16 cellular contexts compared by ENCODE assay signal in genomic region chr13:66353664-66354063, GRCh38.
DNase-seq lines count a peak whose midpoint lies in the region; ATAC-seq and TF ChIP-seq lines count a peak whose summit lies in the region.
"Had no signal": no experiment of that assay in that cellular context is flagged by ENCODE, and none has a peak within 500 bp of the region (broad histone marks: within the 10 kb centered on the region; RNA-seq: fewer than 3 reads in every experiment).

No MANE protein-coding gene starts in this region.

- no peaks in the 10 kb centered on the region; the same call in 1 of the 2 replicates for H3K4me1 ChIP-seq in H9 (ENCODE audit: insufficient read depth, low read length)
- H3K4me1 ChIP-seq: foreskin keratinocyte, lower lobe of right lung had no signal

- no peaks in the 10 kb centered on the region for H3K23me2 ChIP-seq in H9 (ENCODE audit: insufficient read length, low read depth, low read length, poor library complexity, severe bottlenecking)

- no peak overlapping the region for H2BK5ac ChIP-seq in H9 (ENCODE audit: insufficient read length, low read length)

- H3F3A ChIP-seq in SU-DHL-6 (ENCODE audit: insufficient read depth), result no peaks in the 10 kb centered on the region

- H3K27me3 Mint-ChIP-seq in H9 (ENCODE audit: low read depth), result no peaks in the 10 kb centered on the region

- TF ChIP-seq CTCF in H9 (conservative IDR thresholded peaks at IDR 0.05) (0 out of 3 replicates have a peak, but pooled peaks have one; percentile 15), SU-DHL-6 (IDR thresholded peaks at IDR 0.05; ENCODE audit: insufficient read depth, low read length, poor library complexity, severe bottlenecking) (no peak)

- no peak overlapping the region for H3K27ac ChIP-seq in H9 (ENCODE audit: insufficient read length, low read depth, low read length)
- H3K27ac ChIP-seq in SU-DHL-6 (ENCODE audit: low read depth, low read length), result no peak overlapping the region
- H3K27ac ChIP-seq: foreskin keratinocyte, lower lobe of right lung had no signal

- no peak overlapping the region for H3K4me3 Mint-ChIP-seq in H9
- H3K4me3 Mint-ChIP-seq: CD8-positive, alpha-beta T cell; natural killer cell had no signal

- no peak overlapping the region for H3K23ac ChIP-seq in H9 (ENCODE audit: insufficient read length, low read depth, low read length)

- H3T11ph ChIP-seq in H9 (ENCODE audit: low read length), result no peak overlapping the region

- no peak overlapping the region for H3K56ac ChIP-seq in H9 (ENCODE audit: insufficient read length, low read depth, low read length)

- H3K9me3 ChIP-seq in H9 (ENCODE audit: control insufficient read depth, low read depth, low read length), result no peaks in the 10 kb centered on the region
- no peaks in the 10 kb centered on the region for H3K9me3 ChIP-seq in SU-DHL-6 (ENCODE audit: insufficient read depth, low read length)
- H3K9me3 ChIP-seq: lower lobe of right lung had no signal

- H3K18ac ChIP-seq in H9 (ENCODE audit: insufficient read length, low read depth, low read length), result no peak overlapping the region

- H3K79me2 ChIP-seq in H9 (ENCODE audit: insufficient read depth, low read length), result no peaks in the 10 kb centered on the region
- H3K79me2 ChIP-seq in SU-DHL-6 (ENCODE audit: insufficient read depth, low read length), result no peaks in the 10 kb centered on the region

- H2BK12ac ChIP-seq in H9 (ENCODE audit: insufficient read length, low read depth, low read length), result no peak overlapping the region

- no peaks in the 10 kb centered on the region for H3K79me1 ChIP-seq in H9 (ENCODE audit: insufficient read depth, low read depth, low read length, poor library complexity, severe bottlenecking)

- H3K36me3 Mint-ChIP-seq in H9 (ENCODE audit: insufficient read depth in 1 of 3, low read depth in 3 of 3), result no peaks in the 10 kb centered on the region
- H3K36me3 Mint-ChIP-seq: CD8-positive, alpha-beta T cell; natural killer cell had no signal

- DNase-seq in DMS53 (lab: John Stamatoyannopoulos, UW), result peak; percentile 32
- DNase-seq in DMS53 treated with DMSO at 0.1 percent for 48 hours (lab: John Stamatoyannopoulos, UW; ENCODE audit: unreplicated experiment), result no peak
- no peak for DNase-seq in H9
- DNase-seq in left colon, result no peak
- DNase-seq in AG08396 (ENCODE audit: low spot score), result no peak
- DNase-seq in NK-92 treated with Interleukin-12 subunit alpha and Interleukin-12 subunit beta, amount 100 ng/mL, for 24 hours (lab: John Stamatoyannopoulos, UW), result no peak
- DNase-seq: activated CD4-positive, CD25-positive, alpha-beta regulatory T cell; CD8-positive, alpha-beta T cell; effector CD4-positive, alpha-beta T cell; foreskin keratinocyte; GDM1; lower lobe of right lung; natural killer cell; stimulated activated CD4-positive, alpha-beta T cell treated with anti-CD3 and anti-CD28 coated beads, Interleukin-4, amount 100 ng/mL, for 1 hour had no signal

- H3K9me3 Mint-ChIP-seq in H9, result no peaks in the 10 kb centered on the region

- no peak overlapping the region for H2BK20ac ChIP-seq in H9 (ENCODE audit: low read depth, low read length, poor library complexity, severe bottlenecking)

- H4K5ac ChIP-seq in H9 (ENCODE audit: insufficient read length, low read depth, low read length), result no peak overlapping the region

- no peaks in the 10 kb centered on the region; the same call in 1 of the 2 replicates for H3K27me3 ChIP-seq in H9 (ENCODE audit: insufficient read depth, low read length)
- no peaks in the 10 kb centered on the region for H3K27me3 ChIP-seq in SU-DHL-6 (ENCODE audit: low read length)
- H3K27me3 ChIP-seq: foreskin keratinocyte had no signal

- H3K27ac Mint-ChIP-seq in H9, result no peak overlapping the region
- H3K27ac Mint-ChIP-seq: CD8-positive, alpha-beta T cell; natural killer cell had no signal

- intact Hi-C loops in left colon (cut with DNase I, micrococcal nuclease), result no loop called here

- H2BK120ac ChIP-seq in H9 (ENCODE audit: low read depth, low read length, poor library complexity, severe bottlenecking), result no peak overlapping the region

- WGBS in H9 (ENCODE audit: extremely low coverage, insufficient read length, low lambda C conversion rate), result no CpG with 5 or more reads among the region's 2 CpGs

- H2AK5ac ChIP-seq in H9 (ENCODE audit: insufficient read length, low read length), result no peak overlapping the region

- H3K4me3 ChIP-seq in SU-DHL-6 (ENCODE audit: insufficient read depth, low read length, poor library complexity, severe bottlenecking), result no peak overlapping the region
- H3K4me3 ChIP-seq: lower lobe of right lung had no signal

- H3K4me2 ChIP-seq in H9 (ENCODE audit: insufficient read depth, insufficient read length, low read length) (no peak overlapping the region), SU-DHL-6 (ENCODE audit: low read depth, low read length, poor library complexity, severe bottlenecking) (no peak overlapping the region)

- H4K20me1 ChIP-seq in H9 (ENCODE audit: control insufficient read depth, insufficient read depth, insufficient read length), result no peaks in the 10 kb centered on the region
- H4K20me1 ChIP-seq in SU-DHL-6 (ENCODE audit: low read depth, low read length), result no peaks in the 10 kb centered on the region

- H3K4ac ChIP-seq in H9 (ENCODE audit: low read depth, low read length), result no peak overlapping the region

- H3K14ac ChIP-seq in H9 (ENCODE audit: insufficient read depth, low read length), result no peak overlapping the region

- no peak overlapping the region for H3K9ac ChIP-seq in H9 (ENCODE audit: extremely low read depth, insufficient read length, low read length)
- H3K9ac ChIP-seq in SU-DHL-6 (ENCODE audit: low read length), result no peak overlapping the region

- H2BK15ac ChIP-seq in H9 (ENCODE audit: low read depth, low read length), result no peak overlapping the region

- ATAC-seq in left colon, result peak; percentile 63
- ATAC-seq in GM21526 (IDR thresholded peaks at IDR 0.05; ENCODE audit: low FRiP score, unreplicated experiment), result no peak
- ATAC-seq: CD8-positive, alpha-beta T cell; foreskin keratinocyte; natural killer cell had no signal

- no peaks in the 10 kb centered on the region for H3K9me2 ChIP-seq in SU-DHL-6 (replicated peaks; ENCODE audit: insufficient read depth, low read length)

- no peak overlapping the region for H4K91ac ChIP-seq in H9 (ENCODE audit: insufficient read length, low read depth, low read length)

- H2AFZ ChIP-seq in H9 (ENCODE audit: low read length), result no peak overlapping the region
- H2AFZ ChIP-seq in SU-DHL-6 (ENCODE audit: low read depth, low read length, severe bottlenecking), result peak overlapping the region; percentile 17

- no peak overlapping the region for H4K8ac ChIP-seq in H9 (replicated peaks; ENCODE audit: insufficient read length, low read depth, low read length)

- no peaks in the 10 kb centered on the region for H3K36me3 ChIP-seq in SU-DHL-6 (ENCODE audit: low read length)
- H3K36me3 ChIP-seq: lower lobe of right lung had no signal

- H3K4me1 Mint-ChIP-seq in H9, result peaks cover 8 to 12% of the 10 kb centered on the region in 2 experiments; a peak in 3 of 4 replicates
- H3K4me1 Mint-ChIP-seq: natural killer cell had no signal
